11 cellular contexts compared by ENCODE assay signal in genomic region chr1:47435506-47436303, GRCh38. TPM values are rescaled to one million over a fixed set of nuclear protein-coding genes. Genes with fewer than 3 reads are reported as not detected.
A peak's percentile ranks its signal among the peaks of the same experiment; 100 is the strongest.
DNase-seq lines count a peak whose midpoint lies in the region; ATAC-seq and TF ChIP-seq lines count a peak whose summit lies in the region.
"Had no signal": no experiment of that assay in that cellular context is flagged by ENCODE, and none has a peak within 500 bp of the region (broad histone marks: within the 10 kb centered on the region; RNA-seq: fewer than 3 reads in every experiment).

No MANE protein-coding gene starts in this region.

- H3K36me3 Mint-ChIP-seq in MCF 10A (ENCODE audit: insufficient read depth, unreplicated experiment), result peaks cover 12% of the 10 kb centered on the region

- H3K4me2 ChIP-seq in SK-N-SH, result no peak overlapping the region
- peak overlapping the region; percentile 72 for H3K4me2 ChIP-seq in MM.1S (ENCODE audit: low read depth, low read length)

- BruUV-seq in MCF 10A (replicated peaks; lab: Mats Ljungman, UMichigan), result TSS peak; percentile 42

- H3K27ac Mint-ChIP-seq in MCF 10A (ENCODE audit: low read depth, unreplicated experiment), result no peak overlapping the region

- H4K20me1 ChIP-seq in SK-N-SH (ENCODE audit: insufficient read depth) (no peaks in the 10 kb centered on the region; the same call in 1 of the 2 replicates), MM.1S (ENCODE audit: insufficient read depth, low read length) (no peaks in the 10 kb centered on the region; the same call in 1 of the 2 replicates)

- no peak for TF ChIP-seq RAD21 in SK-N-SH (IDR thresholded peaks at IDR 0.05; ENCODE audit: low read length)

- H2AFZ ChIP-seq in SK-N-SH (ENCODE audit: low read depth), result no peak overlapping the region
- no peak overlapping the region for H2AFZ ChIP-seq in MM.1S (ENCODE audit: low read length)

- no peak overlapping the region for H3K9ac ChIP-seq in SK-N-SH
- H3K9ac ChIP-seq in MM.1S (ENCODE audit: low read length), result peak overlapping the region; percentile 70; the same call in 1 of the 2 replicates
- no peak overlapping the region for H3K9ac ChIP-seq in rectal smooth muscle tissue (ENCODE audit: low read length)

- 48% methylated on average over 6 of the region's 6 CpGs for WGBS in SK-N-SH (ENCODE audit: low lambda C conversion rate)

- peaks cover 32% of the 10 kb centered on the region for H3K4me1 Mint-ChIP-seq in MCF 10A (ENCODE audit: insufficient read depth, unreplicated experiment)

- no peaks in the 10 kb centered on the region for H3K9me3 Mint-ChIP-seq in MCF 10A (ENCODE audit: unreplicated experiment)

- H3K4me3 ChIP-seq in SK-N-SH (ENCODE audit: low read depth in 2 of 2, low read length in 1 of 2) (no peak overlapping the region), MM.1S (ENCODE audit: low read length) (peak overlapping the region; percentile 92), rectal smooth muscle tissue (ENCODE audit: low read length) (peak overlapping the region; percentile 76)

- no peak overlapping the region for H3K27ac ChIP-seq in SK-N-SH (ENCODE audit: low read depth in 2 of 2, low read length in 1 of 2)
- H3K27ac ChIP-seq in MM.1S (ENCODE audit: low read length), result no peak overlapping the region
- no peak overlapping the region for H3K27ac ChIP-seq in rectal smooth muscle tissue (ENCODE audit: low read depth, low read length)
- H3K27ac ChIP-seq: 22Rv1 had no signal

- peak overlapping the region; percentile 92 for H3K4me3 Mint-ChIP-seq in MCF 10A (ENCODE audit: unreplicated experiment)

- intact Hi-C loops in MCF 10A (cut with micrococcal nuclease), result loop anchor here (1.0 to 5.0 kb wide), 4 partner anchors 92 to 801 kb away; no protein-coding TSS in a partner anchor

- no peak for TF ChIP-seq CTCF in SK-N-SH (IDR thresholded peaks at IDR 0.05)
- TF ChIP-seq CTCF in MM.1S (IDR thresholded peaks at IDR 0.05; ENCODE audit: low read length), result no peak
- TF ChIP-seq CTCF in MCF 10A (IDR thresholded peaks at IDR 0.05; ENCODE audit: unreplicated experiment), result no peak

- no peaks in the 10 kb centered on the region for H3F3A ChIP-seq in SK-N-SH (replicated peaks; ENCODE audit: insufficient read depth)
- H3F3A ChIP-seq in MM.1S (ENCODE audit: insufficient read depth, low read length), result no peaks in the 10 kb centered on the region

- H3K36me3 ChIP-seq in SK-N-SH (replicated peaks in 1 of 2; ENCODE audit: control insufficient read depth in 1 of 2, insufficient read depth in 2 of 2, low read length in 1 of 2) (no peaks in the 10 kb centered on the region), MM.1S (replicated peaks; ENCODE audit: insufficient read depth, low read length) (no peaks in the 10 kb centered on the region), rectal smooth muscle tissue (ENCODE audit: control insufficient read depth, insufficient read depth, low read length) (no peaks in the 10 kb centered on the region)

- CTCF ChIA-PET in SK-N-SH (lab: Yijun Ruan, JAX) (interaction anchor here (0.6 to 28.7 kb wide), 48 partner anchors 12 to 795 kb away, joined by 3 to 1422 read pairs (median 4); no protein-coding TSS in a partner anchor), MCF 10A (lab: Yijun Ruan, JAX) (interaction anchor here (0.6 to 13.1 kb wide), 42 partner anchors 11 to 794 kb away, joined by 3 to 696 read pairs (median 4); no protein-coding TSS in a partner anchor)

- ATAC-seq in SK-N-SH treated with all-trans-retinoic acid at 6 μM for 48 hours, result no peak

- H3K79me2 ChIP-seq in SK-N-SH (ENCODE audit: insufficient read depth), result no peaks in the 10 kb centered on the region
- peaks cover 33% of the 10 kb centered on the region for H3K79me2 ChIP-seq in MM.1S (ENCODE audit: low read length)

- H3K27me3 ChIP-seq in SK-N-SH (ENCODE audit: insufficient read depth), result peaks cover 64% of the 10 kb centered on the region
- H3K27me3 ChIP-seq in MM.1S (replicated peaks; ENCODE audit: insufficient read depth, low read length), result no peaks in the 10 kb centered on the region
- peaks cover 39% of the 10 kb centered on the region for H3K27me3 ChIP-seq in rectal smooth muscle tissue (ENCODE audit: control insufficient read depth, insufficient read depth, low read length)

- H3K27me3 Mint-ChIP-seq in MCF 10A (ENCODE audit: insufficient read depth, unreplicated experiment), result no peaks in the 10 kb centered on the region

- H3K9me3 ChIP-seq in SK-N-SH (no peaks in the 10 kb centered on the region), MM.1S (replicated peaks; ENCODE audit: insufficient read depth, low read length) (no peaks in the 10 kb centered on the region)

- POLR2A ChIA-PET in SK-N-SH (lab: Yijun Ruan, JAX), result interaction anchor here (1.0 kb wide), 1 partner anchor 274 kb away, joined by 3 read pairs; no protein-coding TSS in a partner anchor
- POLR2A ChIA-PET in MCF 10A (lab: Yijun Ruan, JAX), result interaction anchor here (0.6 to 3.3 kb wide), 13 partner anchors 7 to 291 kb away, joined by 3 to 17 read pairs (median 3); partner anchors contain the start of gene PDZK1IP1

- no peaks in the 10 kb centered on the region for H3K9me2 ChIP-seq in SK-N-SH
- H3K9me2 ChIP-seq in MM.1S (replicated peaks; ENCODE audit: insufficient read depth, low read length), result no peaks in the 10 kb centered on the region

- DNase-seq in SK-N-SH (no peak), MM.1S (no peak), MCF 10A (ENCODE audit: unreplicated experiment) (no peak), nucleus accumbens (lab: John Stamatoyannopoulos, UW) (no peak), SHP77 treated with DMSO at 0.1 percent for 48 hours (lab: John Stamatoyannopoulos, UW) (no peak), NCI-H146 treated with DMSO at 0.1 percent for 48 hours (lab: John Stamatoyannopoulos, UW; ENCODE audit: unreplicated experiment) (no peak)

- no peak for TF ChIP-seq EP300 in SK-N-SH (IDR thresholded peaks at IDR 0.05; ENCODE audit: borderline replicate concordance in 1 of 2, low read depth in 1 of 2, low read length in 1 of 2)

- H3K4me1 ChIP-seq in SK-N-SH (ENCODE audit: control insufficient read depth in 1 of 2, insufficient read depth in 2 of 2, low read depth in 1 of 2, low read length in 1 of 2), result peaks cover 0 to 12% of the 10 kb centered on the region in 2 experiments; a peak in 1 of 4 replicates
- peaks cover 6% of the 10 kb centered on the region; the same call in 1 of the 2 replicates for H3K4me1 ChIP-seq in MM.1S (ENCODE audit: low read length)
- no peaks in the 10 kb centered on the region for H3K4me1 ChIP-seq in rectal smooth muscle tissue (ENCODE audit: control insufficient read depth, insufficient read depth, low read length)

TF ChIP-seq in SK-N-SH, 30 proteins besides CTCF, POLR2A, EP300 and RAD21 (continues in another document):
- no peak for TF ChIP-seq RFX5 (IDR thresholded peaks at IDR 0.05; ENCODE audit: low read length)

TF ChIP-seq in SK-N-SH treated with all-trans-retinoic acid at 6 μM for 48 hours, 23 proteins besides CTCF, POLR2A, EP300 and RAD21 (continues in another document):
- no peak for TF ChIP-seq CSRNP3 (CRISPR knock-in tag; IDR thresholded peaks at IDR 0.05)
- TF ChIP-seq PPARA (CRISPR knock-in tag; IDR thresholded peaks at IDR 0.05; ENCODE audit: borderline replicate concordance), result no peak
- TF ChIP-seq TSHZ2 (CRISPR knock-in tag; IDR thresholded peaks at IDR 0.05), result no peak
- TF ChIP-seq ZC3H10 (CRISPR knock-in tag; IDR thresholded peaks at IDR 0.05), result no peak
- TF ChIP-seq TOX (CRISPR knock-in tag; IDR thresholded peaks at IDR 0.05; ENCODE audit: borderline replicate concordance), result no peak

RNA-seq across cellular contexts. Expression of gene FOXD2, which starts 2.1 kb away (rescaled TPM):
- polyA plus RNA-seq in SK-N-SH (2012; rRNA removed), result not detected in 2 replicates
- polyA plus RNA-seq in SK-N-SH (2012; cell fraction: cytosol; rRNA removed), result under 0.01 TPM in 1 of 2 replicates, not detected in the other
- not detected in 2 replicates for polyA plus RNA-seq in SK-N-SH (2012; cell fraction: nucleus; rRNA removed)
- 0.27 and 0.44 TPM in 2 replicates for total RNA-seq in MCF 10A (2022)

RNA-seq across cellular contexts. Expression of gene FOXE3, which starts 19.6 kb away (rescaled TPM):
- not detected in 2 replicates for polyA plus RNA-seq in SK-N-SH (2012; rRNA removed)
- polyA plus RNA-seq in SK-N-SH (2012; cell fraction: cytosol; rRNA removed), result not detected in 2 replicates
- 0.10 TPM in 1 of 2 replicates, not detected in the other for polyA plus RNA-seq in SK-N-SH (2012; cell fraction: nucleus; rRNA removed)
- not detected in 2 replicates for total RNA-seq in MCF 10A (2022)
- total RNA-seq: subcutaneous adipose tissue; T-helper 1 cell treated with Interleukin-12 subunit alpha and Interleukin-12 subunit beta and Interleukin-4 antibody, amounts not matched to agents 30 ng/mL and 1 ng/mL, for 36 hours had no signal

Comparison
In these comparisons a context has a peak if more than half of its experiments do, and no peak if none do; other contexts are left out.
1. H3K4me3 ChIP-seq: peak in MM.1S (single experiment) and rectal smooth muscle tissue (single experiment); none in SK-N-SH (0 of 2).